In the genomic region with DNA sequence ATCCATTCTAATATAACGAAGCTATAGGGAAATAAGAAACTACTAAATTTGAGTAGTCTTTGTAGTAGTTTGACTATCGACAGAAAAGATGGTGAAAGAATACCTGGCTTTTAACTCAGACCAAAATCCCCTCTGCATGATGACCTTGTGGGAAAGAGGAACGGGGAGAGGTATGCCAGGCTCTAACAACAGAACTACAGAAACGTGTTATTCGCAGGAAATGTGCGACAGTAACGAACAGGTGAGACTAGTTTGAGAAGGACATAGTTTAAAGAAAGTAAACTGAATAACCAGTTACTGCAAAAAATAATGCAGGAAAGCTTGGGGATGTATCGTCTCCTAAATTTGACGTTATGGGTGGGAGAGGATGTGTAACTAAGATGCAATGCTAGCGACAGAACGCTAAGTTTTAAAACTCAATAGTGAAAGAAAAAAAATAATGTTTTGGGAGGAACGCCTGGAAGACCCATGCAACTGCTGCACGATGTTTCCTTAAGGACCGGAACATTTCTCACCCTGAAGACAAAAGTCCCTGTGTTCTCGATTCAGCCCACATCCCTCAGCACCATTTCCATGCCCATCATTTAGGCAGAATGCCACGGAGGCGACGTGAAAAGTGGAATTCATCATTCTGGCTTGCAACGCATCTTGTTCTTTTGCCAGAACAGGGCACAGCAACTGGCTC, we compare ENCODE assay signal across 8 cellular contexts. TPM values are rescaled to one million over a fixed set of nuclear protein-coding genes. Genes with fewer than 3 reads are reported as not detected.
DNase-seq lines count a peak whose midpoint lies in the region; ATAC-seq, FAIRE-seq and TF ChIP-seq lines count a peak whose summit lies in the region.

No MANE protein-coding gene starts in this region.

- H3K27ac ChIP-seq in GM12878 (ENCODE audit: control insufficient read depth, insufficient read depth) (peak overlapping the region; percentile 49), lower lobe of right lung (peak overlapping the region; percentile 99), upper lobe of right lung (peak overlapping the region; percentile 99)

- no peak for TF ChIP-seq EP300 in GM12878 (IDR thresholded peaks at IDR 0.05; ENCODE audit: borderline replicate concordance in 1 of 2, control insufficient read depth in 1 of 2, low read depth in 2 of 2, low read length in 2 of 2)

- BruUV-seq in GM12878 (replicated peaks; lab: Mats Ljungman, UMichigan) = TSS peak; percentile 79

- intact Hi-C loops in GM12878 (cut with micrococcal nuclease; ENCODE audit: unreplicated experiment) = loop anchor here (2.0 to 10.0 kb wide), 4 partner anchors 210 to 1755 kb away; a partner anchor contains a TSS
- intact Hi-C loops in lower lobe of right lung (cut with DNase I) = no loop called here
- intact Hi-C loops in upper lobe of right lung (cut with DNase I) = no loop called here

- H3K9me3 ChIP-seq in GM12878 (replicated peaks; ENCODE audit: control insufficient read depth, insufficient read depth, low read length) (no peaks in the 10 kb centered on the region), lower lobe of right lung (no peaks in the 10 kb centered on the region), upper lobe of right lung (no peaks in the 10 kb centered on the region)

- no peaks in the 10 kb centered on the region for H3K36me3 ChIP-seq in GM12878 (ENCODE audit: control insufficient read depth in 2 of 2, insufficient read depth in 2 of 2, low read length in 1 of 2)
- H3K36me3 ChIP-seq in lower lobe of right lung = no peaks in the 10 kb centered on the region
- H3K36me3 ChIP-seq in upper lobe of right lung = no peaks in the 10 kb centered on the region

- under 1% methylated on average over 19 of the region's 19 CpGs for WGBS in GM12878 (ENCODE audit: insufficient coverage, insufficient replicate concordance, low lambda C conversion rate, missing lambda C conversion rate)

- peak; percentile 77 for FAIRE-seq in GM12878 (lab: Jason Lieb, UNC)

- no peak for ATAC-seq in GM12878
- peak in 1 of 2 donors; percentile 0 for ATAC-seq in lower lobe of right lung
- no peak for ATAC-seq in upper lobe of right lung
- ATAC-seq in GM19035 (IDR thresholded peaks at IDR 0.05; ENCODE audit: unreplicated experiment) = no peak

- CTCF ChIA-PET in AG04449 (lab: Yijun Ruan, JAX) = interaction anchor here (1.2 to 2.4 kb wide), 3 partner anchors 11 to 368 kb away, joined by 3 to 6 read pairs (median 5); no protein-coding TSS in a partner anchor
- CTCF ChIA-PET in GM12878 (lab: Yijun Ruan, JAX) = interaction anchor here (1.0 to 2.0 kb wide), 15 partner anchors 9 to 1410 kb away, joined by 3 to 17 read pairs (median 5); a partner anchor contains a TSS

- peak overlapping the region; percentile 45 for H3K9ac ChIP-seq in GM12878 (ENCODE audit: control insufficient read depth, insufficient read depth, low read length)

- no peak for DNase-seq in AG04449 (ENCODE audit: low read depth, low spot score)
- DNase-seq in HFF-Myc (ENCODE audit: extremely low read depth, low read depth) = no peak
- DNase-seq in GM12878 (ENCODE audit: low read depth, low spot score) = no peak
- DNase-seq in lower lobe of right lung = no peak
- no peak for DNase-seq in upper lobe of right lung
- DNase-seq in RKO (ENCODE audit: low spot score) = no peak
- no peak for DNase-seq in activated CD8-positive, alpha-beta memory T cell treated with anti-CD3 and anti-CD28 coated beads, Interleukin-2, amount 50 U/mL, for 48 hours

- in situ Hi-C loops in GM12878 (cut with MboI) = loop anchor here (25.0 kb wide), 2 partner anchors 1130 to 1745 kb away; a partner anchor contains a TSS

- peaks cover 30% of the 10 kb centered on the region for H3K79me2 ChIP-seq in GM12878 (ENCODE audit: control insufficient read depth, insufficient read depth, low read length)

- H3K4me1 ChIP-seq in GM12878 (ENCODE audit: control insufficient read depth, insufficient read depth, low read length) (peaks cover 4% of the 10 kb centered on the region; the same call in 1 of the 2 replicates), lower lobe of right lung (peaks cover 22% of the 10 kb centered on the region), upper lobe of right lung (peaks cover 13% of the 10 kb centered on the region)

- H3K4me3 ChIP-seq in AG04449 (ENCODE audit: low read depth, low read length) (peak overlapping the region; percentile 90), HFF-Myc (replicated peaks; ENCODE audit: low read depth, low read length) (peak overlapping the region; percentile 84), GM12878 (peak overlapping the region; percentile 72), lower lobe of right lung (peak overlapping the region; percentile 81), upper lobe of right lung (peak overlapping the region; percentile 91)

- no peaks in the 10 kb centered on the region for H4K20me1 ChIP-seq in GM12878 (ENCODE audit: control insufficient read depth, insufficient read depth)

- RAD21 ChIA-PET in GM12878 (lab: Charles Lee; ENCODE audit: unreplicated experiment) = interaction anchor here (0.8 to 10.4 kb wide), 18 partner anchors 8 to 322 kb away, joined by 3 to 179 read pairs (median 4); a partner anchor contains a TSS

- no peak for TF ChIP-seq POLR2A in GM12878 (IDR thresholded peaks at IDR 0.05; ENCODE audit: low read depth, low read length)

- no peak for TF ChIP-seq RAD21 in GM12878 (IDR thresholded peaks at IDR 0.05; ENCODE audit: insufficient read depth, low read depth, low read length)

- SMC1A ChIA-PET in GM12878 (lab: Charles Lee; ENCODE audit: uncharacterized antibody, unreplicated experiment) = interaction anchor here (0.7 to 12.0 kb wide), 19 partner anchors 7 to 1254 kb away, joined by 3 to 165 read pairs (median 4); a partner anchor contains a TSS

- H3K27me3 ChIP-seq in GM12878 (replicated peaks in 1 of 2; ENCODE audit: control insufficient read depth in 2 of 2, insufficient read depth in 2 of 2, low read length in 1 of 2) (no peaks in the 10 kb centered on the region), lower lobe of right lung (ENCODE audit: low read depth) (no peaks in the 10 kb centered on the region), upper lobe of right lung (no peaks in the 10 kb centered on the region)

- peak overlapping the region; percentile 93 for H2AFZ ChIP-seq in GM12878 (ENCODE audit: control insufficient read depth, low read depth, low read length)

- H3K4me2 ChIP-seq in GM12878 (ENCODE audit: control insufficient read depth, insufficient read depth) = peak overlapping the region; percentile 58

- POLR2A ChIA-PET in AG04449 (lab: Yijun Ruan, JAX) = interaction anchor here (0.7 to 0.9 kb wide), 6 partner anchors 24 to 209 kb away, joined by 3 read pairs; no protein-coding TSS in a partner anchor
- POLR2A ChIA-PET in GM12878 (lab: Charles Lee) = interaction anchor here (1.1 to 9.1 kb wide), 9 partner anchors 10 to 1072 kb away, joined by 4 to 108 read pairs (median 5); a partner anchor contains a TSS

- no peak for TF ChIP-seq CTCF in AG04449 (IDR thresholded peaks at IDR 0.05; ENCODE audit: insufficient read depth, low read length, missing control alignments)
- no peak for TF ChIP-seq CTCF in HFF-Myc (IDR thresholded peaks at IDR 0.05; ENCODE audit: low read depth, low read length, missing control alignments)
- TF ChIP-seq CTCF in GM12878 (IDR thresholded peaks at IDR 0.05 in 2 of 3, conservative IDR thresholded peaks at IDR 0.05 in 1 of 3; ENCODE audit: control insufficient read depth in 2 of 3, extremely low read depth in 1 of 3, insufficient read depth in 1 of 3, low read depth in 3 of 3, low read length in 3 of 3) = no peak
- TF ChIP-seq CTCF in lower lobe of right lung (IDR thresholded peaks at IDR 0.05) = no peak
- no peak for TF ChIP-seq CTCF in upper lobe of right lung (IDR thresholded peaks at IDR 0.05)

TF ChIP-seq in GM12878, 131 proteins besides CTCF, POLR2A, EP300 and RAD21 (continues in another document):
- no peak for TF ChIP-seq ZZZ3 (IDR thresholded peaks at IDR 0.05; ENCODE audit: control insufficient read depth, insufficient read length, low read depth)
- peak; percentile 31; the same call in 1 of the 2 replicates for TF ChIP-seq DPF2 (IDR thresholded peaks at IDR 0.05)
- TF ChIP-seq SREBF2 (IDR thresholded peaks at IDR 0.05; ENCODE audit: low read length) = no peak
- 0 out of 2 replicates have a peak, but pooled peaks have one; percentile 24 for TF ChIP-seq LARP7 (IDR thresholded peaks at IDR 0.05)
- TF ChIP-seq IKZF1 (conservative IDR thresholded peaks at IDR 0.05) = peak; percentile 36; the same call in 1 of the 2 replicates

RNA-seq across cellular contexts. Expression of a gene that starts 1.6 kb away (rescaled TPM):
- 19.9 and 20.3 TPM in 2 replicates for total RNA-seq in GM12878 (2013; cell fraction: nucleolus; rRNA removed)
- total RNA-seq in GM12878 (2014; rRNA removed) = 18.8 and 22.5 TPM in 2 replicates
- total RNA-seq in GM12878 (2014; rRNA removed; fragmentation: Illumina TruSeq; extraction: Trizol) = 25.5 and 26.3 TPM in 2 replicates
- total RNA-seq in GM12878 (2021) = 35.1 and 38.5 TPM in 2 replicates
- 4.9 TPM for polyA plus RNA-seq in GM12878 (2011; ENCODE audit: low read depth)
- 32.6 and 43.0 TPM in 2 replicates for polyA plus RNA-seq in GM12878 (2011; rRNA removed)
- 11.9 and 13.7 TPM in 2 replicates for polyA plus RNA-seq in GM12878 (2011; cell fraction: cytosol; rRNA removed)
- polyA plus RNA-seq in GM12878 (2011; cell fraction: nucleus; rRNA removed) = 9.6 and 23.0 TPM in 2 replicates
- polyA plus RNA-seq in GM12878 (2012) = 10.9 and 12.4 TPM in 2 replicates
- 18.9 and 24.0 TPM in 2 replicates for polyA plus RNA-seq in GM12878 (2014; fragmentation: Illumina TruSeq; extraction: Trizol)
- 1 to 10 TPM; 5.8 to 6.0 TPM for polyA plus RNA-seq in GM12878 (2014; fragmentation: Nextera tagmentation; extraction: Ambion mirVana)
- polyA plus RNA-seq in GM12878 (2014; rRNA removed) = 9.1 and 11.0 TPM in 2 replicates
- polyA plus RNA-seq in GM12878 (2016; fragmentation: Nextera tagmentation; extraction: Ambion mirVana) = 1 to 10 TPM; 3.5 to 4.2 TPM
- 44.0 and 49.4 TPM in 2 replicates for polyA minus RNA-seq in GM12878 (2011; rRNA and poly(A)+ RNA removed)
- polyA minus RNA-seq in GM12878 (2011; cell fraction: cytosol; rRNA and poly(A)+ RNA removed) = 21.9 and 25.7 TPM in 2 replicates
- 27.8 and 40.3 TPM in 2 replicates for polyA minus RNA-seq in GM12878 (2011; cell fraction: nucleus; rRNA and poly(A)+ RNA removed)
- 42.5 TPM for total RNA-seq in lower lobe of right lung
- total RNA-seq in upper lobe of right lung = 60.5 TPM

Comparison
In these comparisons a context has a peak if more than half of its experiments do, and no peak if none do; other contexts are left out.
1. H3K27ac ChIP-seq: peak in every context shown above with its lines; median percentile 99 in lower lobe of right lung; 99 in upper lobe of right lung; 49 in GM12878.